In genomic region chr13:92657565-92657964, GRCh38 we compare ENCODE assay signal across 16 cellular contexts.
DNase-seq lines count a peak whose midpoint lies in the region; ATAC-seq and TF ChIP-seq lines count a peak whose summit lies in the region.
"Had no signal": no experiment of that assay in that cellular context is flagged by ENCODE, and none has a peak within 500 bp of the region (broad histone marks: within the 10 kb centered on the region; RNA-seq: fewer than 3 reads in every experiment).

No MANE protein-coding gene starts in this region.

- H3K9ac ChIP-seq in colonic mucosa (ENCODE audit: low read depth in 2 of 2, low read length in 2 of 2) (no peak overlapping the region), endodermal cell (ENCODE audit: extremely low read depth, low read length, poor library complexity, severe bottlenecking) (no peak overlapping the region)

- no peak overlapping the region for H3K4me3 Mint-ChIP-seq in endothelial cell (ENCODE audit: unreplicated experiment)
- no peak overlapping the region for H3K4me3 Mint-ChIP-seq in endodermal cell

- DNase-seq in A172 (ENCODE audit: low spot score) (peak; percentile 56), HT1080 (ENCODE audit: low read depth) (peak; percentile 73), astrocyte of the cerebellum (ENCODE audit: low read depth) (peak; percentile 6), iris pigment epithelial cell (ENCODE audit: low read depth) (peak; percentile 40), colonic mucosa (no peak), endothelial cell (ENCODE audit: low spot score) (no peak), endodermal cell (no peak)
- DNase-seq: AML-193, DMS79 treated with DMSO at 0.1 percent for 48 hours, MM.1S, NCI-H1105, NCI-H1694 treated with DMSO at 0.1 percent for 48 hours had no signal

- in situ Hi-C loops in astrocyte of the cerebellum (cut with HindIII; ENCODE audit: low sequenced_read_pairs), result no loop called here

- H3K9me3 Mint-ChIP-seq in endothelial cell (ENCODE audit: unreplicated experiment), result no peaks in the 10 kb centered on the region
- no peaks in the 10 kb centered on the region for H3K9me3 Mint-ChIP-seq in endodermal cell

- no peak overlapping the region for H3K4me3 ChIP-seq in astrocyte of the cerebellum (ENCODE audit: low read depth, low read length)
- no peak overlapping the region for H3K4me3 ChIP-seq in colonic mucosa
- no peak overlapping the region for H3K4me3 ChIP-seq in endodermal cell (ENCODE audit: low read length)
- H3K4me3 ChIP-seq: SJCRH30 had no signal

- H3K27me3 Mint-ChIP-seq in endothelial cell (ENCODE audit: unreplicated experiment), result no peaks in the 10 kb centered on the region
- no peaks in the 10 kb centered on the region for H3K27me3 Mint-ChIP-seq in endodermal cell (ENCODE audit: insufficient read depth)

- TF ChIP-seq CTCF in astrocyte of the cerebellum (IDR thresholded peaks at IDR 0.05; ENCODE audit: low read depth, low read length, missing control alignments), result no peak
- TF ChIP-seq CTCF in colonic mucosa (IDR thresholded peaks at IDR 0.05), result no peak
- TF ChIP-seq CTCF in endothelial cell (IDR thresholded peaks at IDR 0.05; ENCODE audit: unreplicated experiment), result no peak
- TF ChIP-seq CTCF in endodermal cell (conservative IDR thresholded peaks at IDR 0.05), result no peak

- H3K27ac ChIP-seq in colonic mucosa (no peak overlapping the region), endodermal cell (ENCODE audit: low read depth, low read length) (no peak overlapping the region)
- H3K27ac ChIP-seq: HL-60, RWPE1, SJCRH30 had no signal

- H3K9me3 ChIP-seq in colonic mucosa, result no peaks in the 10 kb centered on the region
- H3K9me3 ChIP-seq in endodermal cell (ENCODE audit: control insufficient read depth, low read length), result no peaks in the 10 kb centered on the region
- H3K9me3 ChIP-seq: SJCRH30 had no signal

- ATAC-seq in HG03378 (IDR thresholded peaks at IDR 0.05; ENCODE audit: unreplicated experiment), result no peak

- no peaks in the 10 kb centered on the region for H3K27me3 ChIP-seq in colonic mucosa
- H3K27me3 ChIP-seq in endodermal cell (ENCODE audit: control insufficient read depth, insufficient read depth, low read length, poor library complexity, severe bottlenecking), result no peaks in the 10 kb centered on the region
- H3K27me3 ChIP-seq: SJCRH30 had no signal

- H3K27ac Mint-ChIP-seq in endothelial cell (ENCODE audit: unreplicated experiment), result no peak overlapping the region
- H3K27ac Mint-ChIP-seq in endodermal cell, result no peak overlapping the region

- H3K36me3 Mint-ChIP-seq in endothelial cell (ENCODE audit: low read depth, unreplicated experiment) (no peaks in the 10 kb centered on the region), endodermal cell (ENCODE audit: low read depth) (no peaks in the 10 kb centered on the region)

- intact Hi-C loops in colonic mucosa (cut with DNase I), result no loop called here

- H3K4me1 ChIP-seq in colonic mucosa, result no peaks in the 10 kb centered on the region
- H3K4me1 ChIP-seq in endodermal cell (ENCODE audit: control insufficient read depth, insufficient read depth, low read length), result no peaks in the 10 kb centered on the region
- H3K4me1 ChIP-seq: SJCRH30 had no signal

- H3K4me1 Mint-ChIP-seq in endothelial cell (ENCODE audit: unreplicated experiment) (no peaks in the 10 kb centered on the region), endodermal cell (no peaks in the 10 kb centered on the region)

- H3K36me3 ChIP-seq in colonic mucosa, result no peaks in the 10 kb centered on the region
- no peaks in the 10 kb centered on the region for H3K36me3 ChIP-seq in endodermal cell (ENCODE audit: control insufficient read depth, insufficient read depth, low read length)
- H3K36me3 ChIP-seq: SJCRH30 had no signal

Comparison
In these comparisons a context has a peak if more than half of its experiments do, and no peak if none do; other contexts are left out.
1. DNase-seq: peak in A172 (single experiment), HT1080 (single experiment), astrocyte of the cerebellum (single experiment) and iris pigment epithelial cell (single experiment); none in colonic mucosa (single experiment), endothelial cell (single experiment) and endodermal cell (single experiment).